ENCODE assay signal across 21 cellular contexts in genomic region chr15:68318931-68319909, GRCh38. TPM values are rescaled to one million over a fixed set of nuclear protein-coding genes. Genes with fewer than 3 reads are reported as not detected.
DNase-seq lines count a peak whose midpoint lies in the region; ATAC-seq, FAIRE-seq and TF ChIP-seq lines count a peak whose summit lies in the region.
"Had no signal": no experiment of that assay in that cellular context is flagged by ENCODE, and none has a peak within 500 bp of the region (broad histone marks: within the 10 kb centered on the region; RNA-seq: fewer than 3 reads in every experiment).

No MANE protein-coding gene starts in this region.

- H3K4me1 ChIP-seq in K562 (replicated peaks in 1 of 2; ENCODE audit: control insufficient read depth in 2 of 2, insufficient read depth in 2 of 2, low read length in 2 of 2), result peaks cover 0 to 5% of the 10 kb centered on the region in 2 experiments; a peak in 1 of 5 replicates
- H3K4me1 ChIP-seq in tibial artery, result peaks cover 0 to 22% (median 5%) of the 10 kb centered on the region in 4 donors
- H3K4me1 ChIP-seq: BE2C, Caco-2 had no signal

- no peaks in the 10 kb centered on the region for H3K79me2 ChIP-seq in K562 (ENCODE audit: control insufficient read depth, insufficient read depth, low read length)

- in situ Hi-C loops in K562 (cut with MboI), result no loop called here

- no peak for FAIRE-seq in K562 (lab: Jason Lieb, UNC)
- FAIRE-seq: GM12878, GM18507 had no signal

- no peaks in the 10 kb centered on the region for H3K36me3 ChIP-seq in K562 (ENCODE audit: control insufficient read depth, insufficient read depth, low read length)
- H3K36me3 ChIP-seq in tibial artery, result peaks cover 41 to 94% (median 60%) of the 10 kb centered on the region in 3 donors
- H3K36me3 ChIP-seq: BE2C had no signal

- no peak for TF ChIP-seq RAD21 in K562 (CRISPR knock-in tag; conservative IDR thresholded peaks at IDR 0.05 in 1 of 2, IDR thresholded peaks at IDR 0.05 in 1 of 2)

- POLR2A ChIA-PET in activated CD4-positive, alpha-beta T cell treated with anti-CD3 and anti-CD28 coated beads, Interleukin-2, amount 10 ng/mL, durations not matched to agents 7 days and 5 days (lab: Charles Lee), result no interaction called here
- POLR2A ChIA-PET in K562 (lab: Yijun Ruan, JAX), result interaction anchor here (0.6 kb wide), 1 partner anchor 160 kb away, joined by 5 read pairs; no protein-coding TSS in a partner anchor

- DNase-seq in activated CD4-positive, alpha-beta T cell treated with anti-CD3 and anti-CD28 coated beads, Interleukin-2, amount 10 ng/mL, durations not matched to agents 7 days and 5 days, result no peak
- no peak for DNase-seq in activated CD4-positive, alpha-beta T cell treated with anti-CD3 and anti-CD28 coated beads for 48 hours
- no peak for DNase-seq in K562 (ENCODE audit: extremely low read depth in 1 of 4, low spot score in 3 of 4)
- peak; percentile 69 for DNase-seq in mesenteric fat pad (ENCODE audit: low spot score)
- DNase-seq in tibial artery, result peak in 1 of 2 donors; percentile 61
- no peak for DNase-seq in NCI-H2081 (lab: John Stamatoyannopoulos, UW)
- DNase-seq in NCI-H2227 treated with DMSO at 0.1 percent for 48 hours (lab: John Stamatoyannopoulos, UW), result no peak
- DNase-seq: BE2C; CD4-positive, CD25-positive, alpha-beta regulatory T cell; GF-D8; GOT3; KBM-7; NCI-H187 treated with DMSO at 0.1 percent for 48 hours; NCI-H526; PC-9 had no signal

- peak overlapping the region; percentile 60 for H3K27ac Mint-ChIP-seq in activated CD4-positive, alpha-beta T cell treated with anti-CD3 and anti-CD28 coated beads, Interleukin-2, amount 10 ng/mL, durations not matched to agents 7 days and 5 days
- H3K27ac Mint-ChIP-seq: CD4-positive, CD25-positive, alpha-beta regulatory T cell had no signal

- no peaks in the 10 kb centered on the region for H3K9me3 ChIP-seq in K562 (replicated peaks; ENCODE audit: control insufficient read depth, insufficient read depth, low read depth, low read length)
- no peaks in the 10 kb centered on the region for H3K9me3 ChIP-seq in tibial artery
- H3K9me3 ChIP-seq: BE2C, Caco-2 had no signal

- no peak overlapping the region for H3K4me2 ChIP-seq in K562 (ENCODE audit: insufficient read depth, low read length)
- H3K4me2 ChIP-seq: PC-9 had no signal

- H3K36me3 Mint-ChIP-seq in activated CD4-positive, alpha-beta T cell treated with anti-CD3 and anti-CD28 coated beads, Interleukin-2, amount 10 ng/mL, durations not matched to agents 7 days and 5 days (ENCODE audit: low read depth), result no peaks in the 10 kb centered on the region
- H3K36me3 Mint-ChIP-seq: CD4-positive, CD25-positive, alpha-beta regulatory T cell had no signal

- CTCF ChIA-PET in activated CD4-positive, alpha-beta T cell treated with anti-CD3 and anti-CD28 coated beads, Interleukin-2, amount 10 ng/mL, durations not matched to agents 7 days and 5 days (lab: Charles Lee), result interaction anchor here (0.6 to 1.0 kb wide), 4 partner anchors 9 to 75 kb away, joined by 3 read pairs; no protein-coding TSS in a partner anchor
- CTCF ChIA-PET in K562 (lab: Yijun Ruan, JAX; ENCODE audit: low intra/inter-chr PET ratio), result no interaction called here

- H3K27me3 ChIP-seq in K562 (ENCODE audit: control insufficient read depth in 2 of 2, insufficient read depth in 2 of 2, low read length in 2 of 2) (peaks cover 28 to 71% of the 10 kb centered on the region in 2 experiments), tibial artery (no peaks in the 10 kb centered on the region)
- H3K27me3 ChIP-seq: BE2C had no signal

- peaks cover 17% of the 10 kb centered on the region for H3K4me1 Mint-ChIP-seq in activated CD4-positive, alpha-beta T cell treated with anti-CD3 and anti-CD28 coated beads, Interleukin-2, amount 10 ng/mL, durations not matched to agents 7 days and 5 days
- H3K4me1 Mint-ChIP-seq: CD4-positive, CD25-positive, alpha-beta regulatory T cell had no signal

- H4K20me1 ChIP-seq in K562 (replicated peaks; ENCODE audit: control insufficient read depth, insufficient read depth, low read length), result peaks cover 3% of the 10 kb centered on the region; the same call in 1 of the 2 replicates

- no peak overlapping the region for H3K4me3 Mint-ChIP-seq in activated CD4-positive, alpha-beta T cell treated with anti-CD3 and anti-CD28 coated beads, Interleukin-2, amount 10 ng/mL, durations not matched to agents 7 days and 5 days
- H3K4me3 Mint-ChIP-seq: CD4-positive, CD25-positive, alpha-beta regulatory T cell had no signal

- 2% methylated on average over 18 of the region's 18 CpGs for WGBS in K562 (ENCODE audit: insufficient coverage, low coverage, missing lambda C conversion rate)

- H3K4me3 ChIP-seq in K562, result no peak overlapping the region
- no peak overlapping the region for H3K4me3 ChIP-seq in tibial artery
- H3K4me3 ChIP-seq: GM12878, PC-9 had no signal

- no peaks in the 10 kb centered on the region for H3K27me3 Mint-ChIP-seq in activated CD4-positive, alpha-beta T cell treated with anti-CD3 and anti-CD28 coated beads, Interleukin-2, amount 10 ng/mL, durations not matched to agents 7 days and 5 days

- no peak overlapping the region for H2AFZ ChIP-seq in K562 (ENCODE audit: low read depth, low read length)
- H2AFZ ChIP-seq: PC-9 had no signal

- TF ChIP-seq CTCF in K562 (IDR thresholded peaks at IDR 0.05 in 2 of 3, conservative IDR thresholded peaks at IDR 0.05 in 1 of 3; ENCODE audit: insufficient read depth in 2 of 3, low read depth in 1 of 3, low read length in 3 of 3), result no peak
- TF ChIP-seq CTCF in tibial artery (IDR thresholded peaks at IDR 0.05), result no peak

- no peak for TF ChIP-seq EP300 in K562 (IDR thresholded peaks at IDR 0.05; ENCODE audit: low read length)

- BruUV-seq in K562 (replicated peaks; lab: Mats Ljungman, UMichigan), result no TSS peak

- no peak overlapping the region; a peak in 1 of 4 replicates for H3K9ac ChIP-seq in K562 (ENCODE audit: insufficient read depth in 1 of 2, low read depth in 2 of 2, low read length in 2 of 2)

- TF ChIP-seq POLR2A in K562 (conservative IDR thresholded peaks at IDR 0.05), result no peak

- no peaks in the 10 kb centered on the region for H3K9me1 ChIP-seq in K562 (ENCODE audit: control insufficient read depth, insufficient read depth, low read length)

- H3K9me3 Mint-ChIP-seq in activated CD4-positive, alpha-beta T cell treated with anti-CD3 and anti-CD28 coated beads, Interleukin-2, amount 10 ng/mL, durations not matched to agents 7 days and 5 days, result no peaks in the 10 kb centered on the region
- H3K9me3 Mint-ChIP-seq: CD4-positive, CD25-positive, alpha-beta regulatory T cell had no signal

- ATAC-seq in K562, result no peak
- no peak for ATAC-seq in GM18511 (IDR thresholded peaks at IDR 0.05; ENCODE audit: unreplicated experiment)
- ATAC-seq: GM12878 had no signal

- H3K27ac ChIP-seq in K562 (ENCODE audit: extremely low read depth, low read depth, low read length), result no peak overlapping the region
- peak overlapping the region; percentile 4 to 43 for H3K27ac ChIP-seq in tibial artery
- H3K27ac ChIP-seq: 22Rv1, PC-9, RWPE1 had no signal

- intact Hi-C loops in K562 (cut with micrococcal nuclease), result no loop called here
- intact Hi-C loops in tibial artery (cut with DNase I; ENCODE audit: low total_unique reads), result no loop called here

TF ChIP-seq in K562, 482 proteins besides CTCF, POLR2A, EP300 and RAD21:
- TF ChIP-seq TBL1XR1 (IDR thresholded peaks at IDR 0.05; ENCODE audit: low read length in 2 of 2), result no peak
- peak; percentile 27 for TF ChIP-seq RBM25 (IDR thresholded peaks at IDR 0.05; ENCODE audit: low read depth, low read length, severe bottlenecking)
TF ChIP-seq in K562: peak in this region for 1.

RNA-seq across cellular contexts. Expression of gene FEM1B, which starts 41.7 kb away (rescaled TPM):
- 10 to 100 TPM; 51.7 to 66.3 TPM for total RNA-seq in activated CD4-positive, alpha-beta T cell treated with anti-CD3 and anti-CD28 coated beads, Interleukin-2, amount 10 ng/mL, durations not matched to agents 7 days and 5 days
- total RNA-seq in K562 (2011; cell fraction: chromatin; rRNA removed; ENCODE audit: low replicate concordance), result 56.6 and 67.0 TPM in 2 replicates
- total RNA-seq in K562 (2011; cell fraction: nucleolus; rRNA removed), result 22.5 and 38.2 TPM in 2 replicates
- 31.6 and 32.1 TPM in 2 replicates for total RNA-seq in K562 (2011; cell fraction: nucleoplasm; rRNA removed)
- total RNA-seq in K562 (2014; rRNA removed) (18.0 and 19.7 TPM in 2 replicates), K562 (2014; rRNA removed; fragmentation: Illumina TruSeq; extraction: Trizol) (35.3 and 40.3 TPM in 2 replicates), K562 (2015; rRNA removed; fragmentation: Illumina TruSeq; extraction: Trizol) (30.4 and 34.7 TPM in 2 replicates), K562 (2021) (32.2 and 42.1 TPM in 2 replicates), mesenteric fat pad (48.7 TPM)
- polyA plus RNA-seq in K562 (2011; rRNA removed) (58.3 and 61.6 TPM in 2 replicates), K562 (2014; fragmentation: Illumina TruSeq; extraction: Trizol) (20.1 and 22.3 TPM in 2 replicates), K562 (2014; fragmentation: Nextera tagmentation; extraction: Ambion mirVana) (1 to 10 TPM; 5.9 to 6.5 TPM), K562 (2014; rRNA removed) (12.0 and 14.0 TPM in 2 replicates)
- polyA plus RNA-seq in K562 (2011; cell fraction: cytosol; rRNA removed), result 24.2 and 31.0 TPM in 2 replicates
- 36.5 and 41.2 TPM in 2 replicates for polyA plus RNA-seq in K562 (2011; cell fraction: nucleus; rRNA removed)
- 14.2 and 14.3 TPM in 2 replicates for polyA plus RNA-seq in K562 (2012)
- polyA minus RNA-seq in K562 (2011; rRNA and poly(A)+ RNA removed), result 182 and 215 TPM in 2 replicates
- polyA minus RNA-seq in K562 (2011; cell fraction: cytosol; rRNA and poly(A)+ RNA removed), result 79.5 and 101 TPM in 2 replicates
- 19.3 and 38.7 TPM in 2 replicates for polyA minus RNA-seq in K562 (2011; cell fraction: nucleus; rRNA and poly(A)+ RNA removed)
